Comparison of ENCODE assay signal across 28 cellular contexts in the genomic region with DNA sequence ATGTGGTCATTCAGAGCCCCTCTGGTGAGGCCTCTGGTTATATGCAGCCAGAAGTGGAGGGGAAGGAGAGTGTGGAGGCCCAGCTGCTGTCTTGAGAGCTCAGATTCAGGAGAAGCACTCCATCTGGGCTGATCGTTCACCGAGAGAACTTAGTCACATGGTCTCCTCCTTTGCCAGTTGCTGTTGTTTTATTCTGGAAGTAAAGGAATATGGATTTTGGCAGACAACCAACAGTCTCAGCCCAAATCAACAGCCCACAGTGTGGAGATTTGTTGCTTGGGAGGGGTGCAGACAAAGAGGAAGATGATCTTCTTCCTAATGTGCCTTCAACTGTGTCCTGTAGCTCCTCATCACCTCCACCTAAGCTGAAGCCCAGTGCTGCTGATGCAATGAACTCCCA.
DNase-seq lines count a peak whose midpoint lies in the region; ATAC-seq and TF ChIP-seq lines count a peak whose summit lies in the region.
"Had no signal": no experiment of that assay in that cellular context is flagged by ENCODE, and none has a peak within 500 bp of the region (broad histone marks: within the 10 kb centered on the region; RNA-seq: fewer than 3 reads in every experiment).

No MANE protein-coding gene starts in this region.

- intact Hi-C loops in left cardiac atrium (cut with DNase I) (loop anchor here in 1 of 2 donors (10.0 kb wide), 1 partner anchor 670 kb away; no protein-coding TSS in a partner anchor), dorsolateral prefrontal cortex (cut with DNase I) (no loop called here)

- H3K27ac ChIP-seq in GM23248 (no peak overlapping the region), osteoblast (ENCODE audit: low read depth, low read length) (no peak overlapping the region), dorsolateral prefrontal cortex (no peak overlapping the region)
- H3K27ac ChIP-seq: adrenal gland, Peyer's patch, transverse colon had no signal

- H3K27me3 ChIP-seq in GM23248 (replicated peaks; ENCODE audit: insufficient read depth) (no peaks in the 10 kb centered on the region), osteoblast (ENCODE audit: insufficient read depth, low read length) (no peaks in the 10 kb centered on the region), dorsolateral prefrontal cortex (no peaks in the 10 kb centered on the region)
- H3K27me3 ChIP-seq: adrenal gland, Peyer's patch, transverse colon had no signal

- H3K9ac ChIP-seq in GM23248: no peak overlapping the region

- WGBS in GM23248 (ENCODE audit: low coverage in 1 of 2, low lambda C conversion rate in 2 of 2, missing lambda C conversion rate in 2 of 2), 2 experiments: 15 to 33% methylated on average over 2 of the region's 2 CpGs

- H3K4me3 ChIP-seq in GM23248: no peak overlapping the region
- no peak overlapping the region for H3K4me3 ChIP-seq in osteoblast (ENCODE audit: insufficient read depth, low read length)
- no peak overlapping the region for H3K4me3 ChIP-seq in dorsolateral prefrontal cortex
- H3K4me3 ChIP-seq: adrenal gland, GM12878, Peyer's patch, smooth muscle cell, transverse colon had no signal

- H4K20me1 ChIP-seq in GM23248 (ENCODE audit: insufficient read depth) (no peaks in the 10 kb centered on the region), osteoblast (ENCODE audit: insufficient read depth, low read length) (no peaks in the 10 kb centered on the region)

- H3K79me2 ChIP-seq in GM23248 (ENCODE audit: insufficient read depth) (no peaks in the 10 kb centered on the region), osteoblast (ENCODE audit: insufficient read depth, low read length) (no peaks in the 10 kb centered on the region)

- no peaks in the 10 kb centered on the region for H3K9me2 ChIP-seq in GM23248 (ENCODE audit: insufficient read depth)

- no peaks in the 10 kb centered on the region for H3F3A ChIP-seq in GM23248 (ENCODE audit: insufficient read depth)

- H3K4me1 ChIP-seq in GM23248 (ENCODE audit: insufficient read depth): no peaks in the 10 kb centered on the region
- H3K4me1 ChIP-seq in osteoblast (ENCODE audit: insufficient read depth, low read length): no peaks in the 10 kb centered on the region
- H3K4me1 ChIP-seq: adrenal gland, Peyer's patch, transverse colon had no signal

- no peaks in the 10 kb centered on the region for H3K36me3 ChIP-seq in GM23248 (ENCODE audit: low read depth)
- no peaks in the 10 kb centered on the region for H3K36me3 ChIP-seq in osteoblast (ENCODE audit: insufficient read depth, low read length)
- H3K36me3 ChIP-seq: adrenal gland, Peyer's patch, transverse colon had no signal

- DNase-seq in GM23248 (no peak), NCI-H69 (lab: John Stamatoyannopoulos, UW) (peak; percentile 7), left cardiac atrium (no peak), osteoblast (ENCODE audit: insufficient read length, low spot score, missing footprints) (no peak), dorsolateral prefrontal cortex (no peak), NCI-H82 treated with DMSO at 0.1 percent for 48 hours (lab: John Stamatoyannopoulos, UW; ENCODE audit: unreplicated experiment) (no peak), Ammon's horn (ENCODE audit: low spot score) (no peak)
- DNase-seq: activated CD4-positive, alpha-beta T cell treated with anti-CD3 and anti-CD28 coated beads, Interleukin-2, amount 50 U/mL, for 4 hours; activated CD4-positive, CD25-positive, alpha-beta regulatory T cell; activated naive CD4-positive, alpha-beta T cell treated with Interleukin-2 at 50 U/mL for 16 hours; activated T-cell treated with anti-CD3 and anti-CD28 coated beads, Interleukin-2, amount 50 U/mL, for 72 hours; adrenal gland; C1 segment of cervical spinal cord; effector CD8-positive, alpha-beta T cell; erythroblast; foreskin melanocyte; KG1; left colon; midbrain; naive thymus-derived CD8-positive, alpha-beta T cell; NCI-H1417 treated with DMSO at 0.1 percent for 48 hours; NCI-H2107; Peyer's patch; stimulated activated CD4-positive, alpha-beta T cell treated with anti-CD3 and anti-CD28 coated beads, Interleukin-1b, Interleukin-23, amount 100 ng/mL, for 48 hours; T1000; transverse colon had no signal

- H3K9me3 ChIP-seq in GM23248 (ENCODE audit: low read depth) (no peaks in the 10 kb centered on the region), osteoblast (ENCODE audit: low read depth, low read length) (no peaks in the 10 kb centered on the region)
- H3K9me3 ChIP-seq: adrenal gland, Peyer's patch, transverse colon had no signal

- ATAC-seq in left cardiac atrium: peak; percentile 71 to 81
- ATAC-seq: activated T-cell treated with anti-CD3 and anti-CD28 coated beads, Interleukin-2, amount 50 U/mL, for 72 hours; GM12878; left colon; naive thymus-derived CD8-positive, alpha-beta T cell had no signal

- H2AFZ ChIP-seq in GM23248 (peak overlapping the region; percentile 31; the same call in 1 of the 2 replicates), osteoblast (ENCODE audit: low read length) (peak overlapping the region; percentile 70)

- no peak for TF ChIP-seq CTCF in osteoblast (IDR thresholded peaks at IDR 0.05; ENCODE audit: extremely low read depth, low read depth, low read length)
- no peak for TF ChIP-seq CTCF in dorsolateral prefrontal cortex (IDR thresholded peaks at IDR 0.05 in 54 of 56, conservative IDR thresholded peaks at IDR 0.05 in 2 of 56; ENCODE audit: low read depth in 1 of 56, partially characterized antibody in 56 of 56)

- H3K4me2 ChIP-seq in GM23248 (ENCODE audit: unreplicated experiment) (no peak overlapping the region), osteoblast (ENCODE audit: insufficient read depth, low read length) (no peak overlapping the region)
- H3K4me2 ChIP-seq: smooth muscle cell had no signal

- in situ Hi-C loops in GM23248 (cut with MboI): loop anchor here (10.0 kb wide), 1 partner anchor 980 kb away; no protein-coding TSS in a partner anchor
